Comparison of ENCODE assay signal across 1 cellular context in genomic region chr12:6341439-6342139, GRCh38.
TF ChIP-seq lines count a peak whose summit lies in the region.

Gene TNFRSF1A, minus strand, starts transcription at chr12:6342076. Its CDS starts 262 bp downstream, at chr12:6341814.

TF ChIP-seq in HepG2, 621 proteins besides CTCF, POLR2A, EP300 and RAD21 (continued from another document and continues in another):
- no peak for TF ChIP-seq ZHX2 (IDR thresholded peaks at IDR 0.05; ENCODE audit: low read depth)
- TF ChIP-seq ZHX2 (CRISPR knock-in tag; IDR thresholded peaks at IDR 0.05; ENCODE audit: borderline replicate concordance) = no peak
- no peak; the same call in 1 of the 2 replicates for TF ChIP-seq TFDP2 (CRISPR knock-in tag; IDR thresholded peaks at IDR 0.05)
- no peak for TF ChIP-seq RFXAP (CRISPR knock-in tag; IDR thresholded peaks at IDR 0.05; ENCODE audit: borderline replicate concordance)
- 0 out of 2 replicates have a peak, but pooled peaks have one; percentile 20 for TF ChIP-seq ZNF101 (CRISPR knock-in tag; IDR thresholded peaks at IDR 0.05; ENCODE audit: borderline replicate concordance, low read depth)
- TF ChIP-seq TSC22D2 (CRISPR knock-in tag; IDR thresholded peaks at IDR 0.05; ENCODE audit: borderline replicate concordance) = no peak
- TF ChIP-seq ZNF577 (CRISPR knock-in tag; IDR thresholded peaks at IDR 0.05; ENCODE audit: borderline replicate concordance, low read depth) = no peak
- TF ChIP-seq ZNF597 (CRISPR knock-in tag; IDR thresholded peaks at IDR 0.05) = no peak
- TF ChIP-seq BCL6 (CRISPR knock-in tag; IDR thresholded peaks at IDR 0.05) = 0 out of 2 replicates have a peak, but pooled peaks have one; percentile 8
- no peak for TF ChIP-seq PTBP1 (IDR thresholded peaks at IDR 0.05; ENCODE audit: low read depth, low read length, poor library complexity, severe bottlenecking)
- no peak for TF ChIP-seq HCFC1 (IDR thresholded peaks at IDR 0.05; ENCODE audit: low read depth, low read length)
- no peak for TF ChIP-seq REXO4 (CRISPR knock-in tag; IDR thresholded peaks at IDR 0.05; ENCODE audit: borderline replicate concordance)
- 0 out of 2 replicates have a peak, but pooled peaks have one; percentile 20 for TF ChIP-seq ISL2 (CRISPR knock-in tag; IDR thresholded peaks at IDR 0.05)
- peak; percentile 25; the same call in 1 of the 2 replicates for TF ChIP-seq ATF3 (CRISPR knock-in tag; IDR thresholded peaks at IDR 0.05)
- no peak for TF ChIP-seq HOXD1 (CRISPR knock-in tag; IDR thresholded peaks at IDR 0.05)
- no peak for TF ChIP-seq ZNF282 (IDR thresholded peaks at IDR 0.05; ENCODE audit: partially characterized antibody)
- TF ChIP-seq TCF7 (IDR thresholded peaks at IDR 0.05; ENCODE audit: low read depth) = no peak
- TF ChIP-seq ARNT (IDR thresholded peaks at IDR 0.05) = no peak
- TF ChIP-seq MLX (CRISPR knock-in tag; IDR thresholded peaks at IDR 0.05) = no peak
- no peak for TF ChIP-seq ADNP (CRISPR knock-in tag; IDR thresholded peaks at IDR 0.05)
- no peak for TF ChIP-seq ZKSCAN8 (CRISPR knock-in tag; IDR thresholded peaks at IDR 0.05; ENCODE audit: borderline replicate concordance)
- TF ChIP-seq STAG1 (CRISPR knock-in tag; IDR thresholded peaks at IDR 0.05) = 0 out of 2 replicates have a peak, but pooled peaks have one; percentile 3
- peak; percentile 32; the same call in 1 of the 2 replicates for TF ChIP-seq KDM2A (CRISPR knock-in tag; IDR thresholded peaks at IDR 0.05; ENCODE audit: borderline replicate concordance, low read depth)
- TF ChIP-seq SOX6 (IDR thresholded peaks at IDR 0.05) = no peak
- TF ChIP-seq SOX6 (CRISPR knock-in tag; IDR thresholded peaks at IDR 0.05) = no peak
- TF ChIP-seq RFX5 (IDR thresholded peaks at IDR 0.05; ENCODE audit: low read depth, low read length) = no peak
- peak; percentile 69 for TF ChIP-seq AGO2 (optimal IDR thresholded peaks at IDR 0.05; ENCODE audit: low read depth, low read length)
- TF ChIP-seq HINFP (CRISPR knock-in tag; IDR thresholded peaks at IDR 0.05; ENCODE audit: low read depth) = no peak
- TF ChIP-seq ZKSCAN5 (CRISPR knock-in tag; IDR thresholded peaks at IDR 0.05) = no peak
- TF ChIP-seq IRF2 (CRISPR knock-in tag; IDR thresholded peaks at IDR 0.05) = no peak
- TF ChIP-seq ZFY (CRISPR knock-in tag; IDR thresholded peaks at IDR 0.05) = peak; percentile 89
- peak; percentile 50; the same call in 1 of the 2 replicates for TF ChIP-seq POGK (CRISPR knock-in tag; conservative IDR thresholded peaks at IDR 0.05)
- TF ChIP-seq EED (CRISPR knock-in tag; IDR thresholded peaks at IDR 0.05) = peak; percentile 77; the same call in 1 of the 2 replicates
- TF ChIP-seq IKZF5 (CRISPR knock-in tag; IDR thresholded peaks at IDR 0.05) = no peak
- 0 out of 2 replicates have a peak, but pooled peaks have one; percentile 59 for TF ChIP-seq ERF (CRISPR knock-in tag; IDR thresholded peaks at IDR 0.05)
- TF ChIP-seq STAT6 (CRISPR knock-in tag; IDR thresholded peaks at IDR 0.05; ENCODE audit: borderline replicate concordance) = no peak
- no peak for TF ChIP-seq SATB2 (CRISPR knock-in tag; IDR thresholded peaks at IDR 0.05)
- TF ChIP-seq NCOA2 (CRISPR knock-in tag; IDR thresholded peaks at IDR 0.05) = no peak; the same call in 1 of the 2 replicates
- no peak for TF ChIP-seq SNAI1 (CRISPR knock-in tag; IDR thresholded peaks at IDR 0.05; ENCODE audit: borderline replicate concordance)
- no peak for TF ChIP-seq HNRNPL (IDR thresholded peaks at IDR 0.05; ENCODE audit: low read depth, low read length)
- TF ChIP-seq ZNF740 (CRISPR knock-in tag; IDR thresholded peaks at IDR 0.05) = no peak
- TF ChIP-seq KDM3A (CRISPR knock-in tag; IDR thresholded peaks at IDR 0.05; ENCODE audit: low read depth) = 0 out of 2 replicates have a peak, but pooled peaks have one; percentile 60
- TF ChIP-seq ZNF513 (CRISPR knock-in tag; conservative IDR thresholded peaks at IDR 0.05) = no peak
- no peak for TF ChIP-seq AHR (CRISPR knock-in tag; IDR thresholded peaks at IDR 0.05)
- no peak for TF ChIP-seq ESRRA (CRISPR knock-in tag; IDR thresholded peaks at IDR 0.05; ENCODE audit: low read depth)
- TF ChIP-seq DNMT1 (CRISPR knock-in tag; IDR thresholded peaks at IDR 0.05) = peak; percentile 49; the same call in 1 of the 2 replicates
- no peak for TF ChIP-seq PCBP2 (optimal IDR thresholded peaks at IDR 0.05; ENCODE audit: low read depth, low read length, poor library complexity, severe bottlenecking)
- peak; percentile 83 for TF ChIP-seq PHF5A (CRISPR knock-in tag; IDR thresholded peaks at IDR 0.05; ENCODE audit: low read depth, unreplicated experiment)
